Comparison of ENCODE assay signal across 8 cellular contexts in the genomic region with DNA sequence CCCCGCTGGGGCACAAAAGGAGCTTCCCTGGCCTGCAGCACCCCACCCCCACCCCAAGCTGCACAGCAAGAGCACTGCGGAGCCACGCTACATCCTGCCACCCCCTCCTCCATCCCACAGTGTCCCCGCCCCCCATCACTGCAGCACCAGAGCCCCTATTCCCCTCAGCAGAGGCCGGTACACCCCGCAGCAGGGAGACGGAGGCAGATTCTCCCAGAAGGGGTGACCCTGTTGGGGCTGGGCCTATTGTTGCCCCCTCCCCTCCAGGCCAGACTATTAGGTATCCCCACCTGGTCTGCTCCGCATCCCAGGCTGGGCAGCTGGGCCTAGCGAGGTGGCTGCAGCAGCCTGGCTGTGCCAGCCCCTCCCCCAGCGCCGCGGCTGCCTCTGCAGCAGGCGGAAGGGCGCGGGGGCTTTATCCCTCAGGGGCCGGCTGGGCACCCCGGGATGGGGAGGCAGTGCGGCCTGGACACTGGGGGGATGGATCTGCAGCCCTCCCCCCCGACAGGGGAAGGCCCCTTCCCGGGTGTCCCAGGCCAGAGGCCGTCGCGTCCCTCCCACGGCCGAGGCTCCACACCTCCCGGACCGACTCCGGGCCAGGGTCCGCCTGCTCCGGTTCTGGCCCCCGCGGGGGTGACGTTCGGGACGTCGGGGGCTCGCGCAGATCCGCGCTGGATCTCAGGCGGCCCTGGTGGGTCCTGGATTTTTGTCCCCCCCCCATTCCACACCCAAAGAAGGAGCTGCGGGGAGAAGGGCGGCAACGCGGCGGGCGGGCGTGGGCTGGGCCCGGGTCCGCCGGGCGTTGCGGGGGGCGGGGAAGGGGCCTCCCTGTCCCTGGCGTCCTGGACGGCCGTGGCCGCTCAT. TPM values are rescaled to one million over a fixed set of nuclear protein-coding genes. Genes with fewer than 3 reads are reported as not detected.
A peak's percentile ranks its signal among the peaks of the same experiment; 100 is the strongest.
DNase-seq lines count a peak whose midpoint lies in the region; ATAC-seq, FAIRE-seq and TF ChIP-seq lines count a peak whose summit lies in the region.

No MANE protein-coding gene starts in this region.

- peak overlapping the region; percentile 4 for H3K27ac Mint-ChIP-seq in mesothelial cell of epicardium

- DNase-seq in stimulated activated naive CD4-positive, alpha-beta T cell (lab: John Stamatoyannopoulos, UW): peak; percentile 24 to 65 (median 40)
- DNase-seq in stimulated activated naive CD4-positive, alpha-beta T cell treated with Interleukin-2 at 50 U/mL for 16 hours (lab: John Stamatoyannopoulos, UW): no peak
- DNase-seq in bronchial epithelial cell (ENCODE audit: low read depth) (no peak), mesothelial cell of epicardium (ENCODE audit: low spot score in 2 of 2, unreplicated experiment in 2 of 2) (no peak), aorta (peak; percentile 58 to 79)

- peaks cover 28% of the 10 kb centered on the region for H3K27me3 Mint-ChIP-seq in mesothelial cell of epicardium (ENCODE audit: low read depth)

- H3K4me1 ChIP-seq in aorta (ENCODE audit: control insufficient read depth in 1 of 2, insufficient read depth in 2 of 2, low read length in 2 of 2): no peaks in the 10 kb centered on the region

- no peak for FAIRE-seq in bronchial epithelial cell (lab: Jason Lieb, UNC)

- peak overlapping the region; percentile 59 for H3K4me3 Mint-ChIP-seq in mesothelial cell of epicardium

- peak overlapping the region; percentile 38 for H3K4me3 ChIP-seq in bronchial epithelial cell (ENCODE audit: low read depth, low read length)
- H3K4me3 ChIP-seq in aorta (ENCODE audit: low read length in 2 of 2): peak overlapping the region; percentile 67 to 78

- peaks cover 5% of the 10 kb centered on the region for H3K27me3 ChIP-seq in bronchial epithelial cell (ENCODE audit: control insufficient read depth, insufficient read depth, low read length)
- H3K27me3 ChIP-seq in aorta (ENCODE audit: control insufficient read depth in 1 of 2, insufficient read depth in 2 of 2, low read length in 1 of 2): no peaks in the 10 kb centered on the region

- H3K9me3 Mint-ChIP-seq in mesothelial cell of epicardium: no peaks in the 10 kb centered on the region

- H3K36me3 Mint-ChIP-seq in mesothelial cell of epicardium: no peaks in the 10 kb centered on the region

- no peaks in the 10 kb centered on the region for H3K4me1 Mint-ChIP-seq in mesothelial cell of epicardium

- ATAC-seq in aorta (ENCODE audit: low FRiP score) (no peak), HG03439 (IDR thresholded peaks at IDR 0.05; ENCODE audit: unreplicated experiment) (no peak), GM21390 (IDR thresholded peaks at IDR 0.05; ENCODE audit: unreplicated experiment) (no peak), GM18502 (IDR thresholded peaks at IDR 0.05; ENCODE audit: poor library complexity, unreplicated experiment) (no peak)

- H3K36me3 ChIP-seq in bronchial epithelial cell (ENCODE audit: control insufficient read depth, insufficient read depth, low read length) (no peaks in the 10 kb centered on the region), aorta (ENCODE audit: control insufficient read depth in 1 of 2, insufficient read depth in 2 of 2, low read length in 1 of 2) (no peaks in the 10 kb centered on the region)

- 2% methylated on average over 34 to 58 of the region's 58 CpGs for WGBS in aorta, 2 donors

- H3K9me3 ChIP-seq in aorta (ENCODE audit: control insufficient read depth, low read length): no peaks in the 10 kb centered on the region

- intact Hi-C loops in aorta (cut with DNase I): no loop called here

- TF ChIP-seq CTCF in bronchial epithelial cell (IDR thresholded peaks at IDR 0.05; ENCODE audit: insufficient read depth, low read length, severe bottlenecking): no peak
- TF ChIP-seq CTCF in mesothelial cell of epicardium (IDR thresholded peaks at IDR 0.05; ENCODE audit: unreplicated experiment): no peak

- H3K27ac ChIP-seq in aorta (ENCODE audit: low read depth in 1 of 2, low read length in 2 of 2): no peak overlapping the region

RNA-seq across cellular contexts. Expression of gene DUSP8, which starts 0.9 kb away (rescaled TPM):
- total RNA-seq in bronchial epithelial cell: 0.26 and 0.64 TPM in 2 replicates
- 7.8 to 9.1 TPM (median 8.9 TPM) in 3 replicates for total RNA-seq in mesothelial cell of epicardium
- 10 to 100 TPM in 1 of 2 donors, 1 to 10 TPM in 1; 9.4 to 39.3 TPM for total RNA-seq in aorta
- 1 to 10 TPM; 2.3 to 6.5 TPM for polyA plus RNA-seq in aorta

RNA-seq across cellular contexts. Expression of gene KRTAP5-1, which starts 14.0 kb away (rescaled TPM):
- not detected in 2 replicates for total RNA-seq in bronchial epithelial cell
- not detected in 3 replicates for total RNA-seq in mesothelial cell of epicardium
- not detected for total RNA-seq in aorta
- polyA plus RNA-seq in aorta: not detected

RNA-seq across cellular contexts. Expression of gene KRTAP5-2, which starts 27.0 kb away (rescaled TPM):
- total RNA-seq in bronchial epithelial cell (not detected in 2 replicates), mesothelial cell of epicardium (not detected in 3 replicates), aorta (not detected)
- polyA plus RNA-seq in aorta: not detected

RNA-seq across cellular contexts. Expression of gene KRTAP5-3, which starts 37.1 kb away (rescaled TPM):
- total RNA-seq in bronchial epithelial cell (not detected in 2 replicates), mesothelial cell of epicardium (not detected in 3 replicates), aorta (not detected)
- not detected for polyA plus RNA-seq in aorta

RNA-seq across cellular contexts. Expression of gene KRTAP5-4, which starts 50.8 kb away (rescaled TPM):
- total RNA-seq in bronchial epithelial cell (not detected in 2 replicates), mesothelial cell of epicardium (not detected in 3 replicates), aorta (not detected)
- not detected for polyA plus RNA-seq in aorta

Comparison
In these comparisons a context has a peak if more than half of its experiments do, and no peak if none do; other contexts are left out.
1. DNase-seq: peak in stimulated activated naive CD4-positive, alpha-beta T cell (6 of 6) and aorta (2 of 2); none in stimulated activated naive CD4-positive, alpha-beta T cell treated with Interleukin-2 at 50 U/mL for 16 hours (single experiment), bronchial epithelial cell (single experiment) and mesothelial cell of epicardium (0 of 2).